ENCODE assay signal across 36 cellular contexts in genomic region chr19:18618236-18618635, GRCh38. TPM values are rescaled to one million over a fixed set of nuclear protein-coding genes. Genes with fewer than 3 reads are reported as not detected.
"Had no signal": no experiment of that assay in that cellular context is flagged by ENCODE, and none has a peak within 500 bp of the region (broad histone marks: within the 10 kb centered on the region; RNA-seq: fewer than 3 reads in every experiment).

No MANE protein-coding gene starts in this region.

- ATAC-seq: activated naive CD4-positive, alpha-beta T cell treated with anti-CD3 and anti-CD28 coated beads, Interleukin-2, amount 50 U/mL, for 72 hours; activated naive CD8-positive, alpha-beta T cell treated with anti-CD3 and anti-CD28 coated beads, Interleukin-2, amount 50 U/mL, for 24 hours; activated T-cell treated with anti-CD3 and anti-CD28 coated beads, Interleukin-2, amount 50 U/mL, for 4 hours; activated T-cell treated with anti-CD3 and anti-CD28 coated beads, Interleukin-2, amount 50 U/mL, for 72 hours; activated T-helper 17 cell treated with anti-CD3 and anti-CD28 coated beads, Interleukin-2, amount 50 U/mL, for 72 hours; body of pancreas had no signal

- DNase-seq: activated effector memory CD4-positive, alpha-beta T cell treated with anti-CD3 and anti-CD28 coated beads, Interleukin-2, amount 50 U/mL, for 16 hours; activated effector memory CD4-positive, alpha-beta T cell treated with Interleukin-2 at 50 U/mL for 16 hours; activated gamma-delta T cell; activated gamma-delta T cell treated with Interleukin-2 at 50 U/mL for 16 hours; activated naive CD4-positive, alpha-beta T cell; activated naive CD4-positive, alpha-beta T cell treated with anti-CD3 and anti-CD28 coated beads for 36 hours; activated naive CD4-positive, alpha-beta T cell treated with anti-CD3 and anti-CD28 coated beads, Interleukin-2, amount 10 ng/mL, durations not matched to agents 7 days and 5 days; activated naive CD4-positive, alpha-beta T cell treated with anti-CD3 and anti-CD28 coated beads, Interleukin-2, amount 50 U/mL, for 16 hours; activated naive CD4-positive, alpha-beta T cell treated with Interleukin-2 at 50 U/mL for 16 hours; activated naive CD8-positive, alpha-beta T cell treated with anti-CD3 and anti-CD28 coated beads for 36 hours; activated naive CD8-positive, alpha-beta T cell treated with anti-CD3 and anti-CD28 coated beads, Interleukin-2, amount 10 ng/mL, durations not matched to agents 7 days and 5 days; activated naive CD8-positive, alpha-beta T cell treated with anti-CD3 and anti-CD28 coated beads, Interleukin-2, amount 50 U/mL, for 24 hours; activated T-cell treated with anti-CD3 and anti-CD28 coated beads, Interleukin-2, amount 50 U/mL, for 1 hour; activated T-cell treated with anti-CD3 and anti-CD28 coated beads, Interleukin-2, amount 50 U/mL, for 24 hours; activated T-cell treated with anti-CD3 and anti-CD28 coated beads, Interleukin-2, amount 50 U/mL, for 4 hours; activated T-cell treated with anti-CD3 and anti-CD28 coated beads, Interleukin-2, amount 50 U/mL, for 48 hours; activated T-cell treated with anti-CD3 and anti-CD28 coated beads, Interleukin-2, amount 50 U/mL, for 72 hours; adrenal gland; amniotic stem cell; amygdala; anterior cingulate cortex; aorta; body of pancreas; brain microvascular endothelial cell; caudate nucleus; central memory CD4-positive, alpha-beta T cell; cerebellar nuclear complex had no signal

- H3K27ac ChIP-seq: adrenal gland, ascending aorta, body of pancreas, brain microvascular endothelial cell, breast epithelium, cardiac muscle cell had no signal

- H3K9me3 ChIP-seq: adrenal gland, ascending aorta, body of pancreas, breast epithelium had no signal

- H3K36me3 ChIP-seq: adrenal gland, ascending aorta, brain microvascular endothelial cell, breast epithelium, cardiac muscle cell had no signal

- FAIRE-seq: astrocyte, bronchial epithelial cell had no signal

- H3K4me3 ChIP-seq: adrenal gland, ascending aorta, body of pancreas, breast epithelium, cardiac muscle cell had no signal

- H3K4me1 ChIP-seq: adrenal gland, ascending aorta, breast epithelium had no signal

RNA-seq across cellular contexts. Expression of gene TMEM59L, which starts 5.6 kb away (rescaled TPM):
- total RNA-seq: activated naive CD8-positive, alpha-beta T cell treated with anti-CD3 and anti-CD28 coated beads for 36 hours; activated T-cell treated with anti-CD3 and anti-CD28 coated beads, Interleukin-2, amount 50 U/mL, for 4 hours; activated T-helper 2 cell treated with anti-CD3 and anti-CD28 coated beads, Interferon-gamma antibody, Interleukin-2, Interleukin-4, amounts not matched to agents 10 μg/mL and 5 μg/mL and 100 μg/mL, durations not matched to agents 14 hours and 24 hours and 36 hours; ascending aorta had no signal

RNA-seq across cellular contexts. Expression of gene CRLF1, which starts 11.6 kb away (rescaled TPM):
- total RNA-seq: activated naive CD4-positive, alpha-beta T cell treated with anti-CD3 and anti-CD28 coated beads for 36 hours; activated naive CD4-positive, alpha-beta T cell treated with anti-CD3 and anti-CD28 coated beads, Interleukin-2, amount 50 U/mL, for 72 hours; activated naive CD8-positive, alpha-beta T cell treated with anti-CD3 and anti-CD28 coated beads for 36 hours; activated naive CD8-positive, alpha-beta T cell treated with anti-CD3 and anti-CD28 coated beads, Interleukin-2, amount 10 ng/mL, durations not matched to agents 7 days and 5 days; activated T-cell treated with anti-CD3 and anti-CD28 coated beads, Interleukin-2, amount 50 U/mL, for 72 hours; activated T-helper 1 cell treated with anti-CD3 and anti-CD28 coated beads, Interleukin-12 subunit alpha, Interleukin-12 subunit beta, Interleukin-2, Interleukin-4 antibody, amounts not matched to agents 30 ng/mL and 10 ng/mL and 1 ng/mL, durations not matched to agents 14 hours and 24 hours and 36 hours; activated T-helper 17 cell treated with anti-CD3 and anti-CD28 coated beads, Interleukin-2, amount 50 U/mL, for 72 hours; activated T-helper 2 cell treated with anti-CD3 and anti-CD28 coated beads, Interferon-gamma antibody, Interleukin-2, Interleukin-4, amounts not matched to agents 10 μg/mL and 5 μg/mL and 100 μg/mL, durations not matched to agents 14 hours and 24 hours and 36 hours had no signal
